In the genomic region with DNA sequence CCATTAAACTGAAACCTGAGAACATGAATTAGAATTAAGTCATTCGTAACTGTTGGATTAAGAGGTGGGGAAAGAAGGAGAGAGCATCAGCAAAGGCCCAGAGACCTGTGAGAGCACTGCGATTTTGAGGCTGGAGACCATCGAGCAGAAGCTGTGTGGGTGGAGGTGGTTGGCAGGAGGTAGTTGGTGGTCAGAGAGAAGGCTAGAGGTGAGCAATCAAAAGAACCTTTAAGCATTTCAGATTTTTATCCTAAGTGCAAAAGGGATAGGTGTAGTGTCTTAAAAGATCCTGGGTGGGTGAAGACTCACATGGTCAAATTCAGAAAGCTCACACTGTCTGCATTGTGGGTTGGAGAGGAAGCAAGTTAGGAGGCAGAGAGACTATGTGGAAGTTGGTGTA, we compare ENCODE assay signal across 22 cellular contexts.
DNase-seq lines count a peak whose midpoint lies in the region; ATAC-seq and TF ChIP-seq lines count a peak whose summit lies in the region.
"Had no signal": no experiment of that assay in that cellular context is flagged by ENCODE, and none has a peak within 500 bp of the region (broad histone marks: within the 10 kb centered on the region; RNA-seq: fewer than 3 reads in every experiment).

No MANE protein-coding gene starts in this region.

- no peak for DNase-seq in CD4-positive, CD25-positive, alpha-beta regulatory T cell
- DNase-seq in GM10266 (ENCODE audit: extremely low spot score) (peak; percentile 23), T-cell (no peak), substantia nigra (lab: John Stamatoyannopoulos, UW) (no peak), NCI-H2171 (lab: John Stamatoyannopoulos, UW) (no peak)
- no peak for DNase-seq in activated CD8-positive, alpha-beta T cell treated with anti-CD3 and anti-CD28 coated beads, Interleukin-2, amount 10 ng/mL, durations not matched to agents 7 days and 5 days
- DNase-seq in naive thymus-derived CD4-positive, alpha-beta T cell, result no peak
- DNase-seq: GDM1; H9; head of caudate nucleus; left cardiac atrium; mesendoderm; NCI-H1436 treated with DMSO at 0.1 percent for 48 hours; NCI-H748 treated with DMSO at 0.1 percent for 48 hours; stimulated activated CD8-positive, alpha-beta memory T cell treated with anti-CD3 and anti-CD28 coated beads, Interleukin-4, amount 100 ng/mL, for 48 hours; uterus had no signal

- H3K36me3 ChIP-seq in CD4-positive, CD25-positive, alpha-beta regulatory T cell (ENCODE audit: control insufficient read depth, insufficient read depth, low read length), result no peaks in the 10 kb centered on the region
- no peaks in the 10 kb centered on the region for H3K36me3 ChIP-seq in naive thymus-derived CD4-positive, alpha-beta T cell (ENCODE audit: control insufficient read depth in 2 of 3, insufficient read depth in 3 of 3, low read length in 3 of 3)
- H3K36me3 ChIP-seq: breast epithelium, prostate gland, uterus had no signal

- no peaks in the 10 kb centered on the region for H3K4me1 ChIP-seq in CD4-positive, CD25-positive, alpha-beta regulatory T cell (ENCODE audit: control insufficient read depth, insufficient read depth, low read length, poor library complexity, severe bottlenecking)
- H3K4me1 ChIP-seq in naive thymus-derived CD4-positive, alpha-beta T cell (ENCODE audit: control insufficient read depth in 2 of 2, insufficient read depth in 2 of 2, low read length in 2 of 2), result no peaks in the 10 kb centered on the region
- H3K4me1 ChIP-seq: breast epithelium, prostate gland, uterus had no signal

- peaks cover 6 to 34% (median 32%) of the 10 kb centered on the region in 4 donors for H3K4me1 Mint-ChIP-seq in CD4-positive, CD25-positive, alpha-beta regulatory T cell
- peaks cover 12% of the 10 kb centered on the region for H3K4me1 Mint-ChIP-seq in activated CD8-positive, alpha-beta T cell treated with anti-CD3 and anti-CD28 coated beads, Interleukin-2, amount 10 ng/mL, durations not matched to agents 7 days and 5 days (ENCODE audit: low read depth)
- H3K4me1 Mint-ChIP-seq in naive thymus-derived CD4-positive, alpha-beta T cell, result peaks cover 11 to 36% (median 23%) of the 10 kb centered on the region in 7 donors
- peaks cover 26 to 29% (median 26%) of the 10 kb centered on the region in 3 donors for H3K4me1 Mint-ChIP-seq in T-cell

- no peak overlapping the region for H3K4me3 ChIP-seq in CD4-positive, CD25-positive, alpha-beta regulatory T cell (ENCODE audit: low read depth, low read length)
- no peak overlapping the region for H3K4me3 ChIP-seq in naive thymus-derived CD4-positive, alpha-beta T cell (ENCODE audit: low read length)
- H3K4me3 ChIP-seq: breast epithelium, coronary artery, K562, prostate gland, uterus had no signal

- ATAC-seq in CD4-positive, CD25-positive, alpha-beta regulatory T cell (ENCODE audit: low read depth in 2 of 2), result no peak
- ATAC-seq in activated CD8-positive, alpha-beta T cell treated with anti-CD3 and anti-CD28 coated beads, Interleukin-2, amount 10 ng/mL, durations not matched to agents 7 days and 5 days, result no peak
- ATAC-seq in naive thymus-derived CD4-positive, alpha-beta T cell, result no peak
- no peak for ATAC-seq in T-cell (replicated peaks in 1 of 4)
- ATAC-seq: K562, left cardiac atrium had no signal

- POLR2A ChIA-PET in activated CD8-positive, alpha-beta T cell treated with anti-CD3 and anti-CD28 coated beads, Interleukin-2, amount 10 ng/mL, durations not matched to agents 7 days and 5 days (lab: Charles Lee), result no interaction called here
- POLR2A ChIA-PET in naive thymus-derived CD4-positive, alpha-beta T cell (lab: Charles Lee), result no interaction called here
- POLR2A ChIA-PET in T-cell (lab: Charles Lee), result no interaction called here

- no peak for TF ChIP-seq CTCF in GM10266 (IDR thresholded peaks at IDR 0.05; ENCODE audit: control insufficient read depth, insufficient read depth, low read depth, missing control alignments)

- H3K27ac Mint-ChIP-seq in CD4-positive, CD25-positive, alpha-beta regulatory T cell, result peak overlapping the region; percentile 58 to 78 (median 67)
- peak overlapping the region; percentile 7 for H3K27ac Mint-ChIP-seq in activated CD8-positive, alpha-beta T cell treated with anti-CD3 and anti-CD28 coated beads, Interleukin-2, amount 10 ng/mL, durations not matched to agents 7 days and 5 days
- H3K27ac Mint-ChIP-seq in naive thymus-derived CD4-positive, alpha-beta T cell, result peak overlapping the region in 5 of 9 donors; percentile 3 to 72 (median 49)
- H3K27ac Mint-ChIP-seq in T-cell, result peak overlapping the region in 1 of 2 donors; percentile 50

- no peaks in the 10 kb centered on the region for H3K27me3 ChIP-seq in CD4-positive, CD25-positive, alpha-beta regulatory T cell (ENCODE audit: control insufficient read depth, insufficient read depth, low read length)
- H3K27me3 ChIP-seq in naive thymus-derived CD4-positive, alpha-beta T cell (ENCODE audit: control insufficient read depth in 2 of 2, insufficient read depth in 2 of 2, low read length in 2 of 2), result no peaks in the 10 kb centered on the region
- H3K27me3 ChIP-seq: breast epithelium, uterus had no signal

- no peaks in the 10 kb centered on the region for H3K9me3 ChIP-seq in CD4-positive, CD25-positive, alpha-beta regulatory T cell (ENCODE audit: control insufficient read depth in 2 of 2, low read length in 2 of 2)
- H3K9me3 ChIP-seq in naive thymus-derived CD4-positive, alpha-beta T cell (ENCODE audit: control insufficient read depth in 2 of 3, low read length in 3 of 3), result no peaks in the 10 kb centered on the region
- H3K9me3 ChIP-seq: breast epithelium, prostate gland, uterus had no signal

- no peaks in the 10 kb centered on the region for H3K27me3 Mint-ChIP-seq in CD4-positive, CD25-positive, alpha-beta regulatory T cell
- H3K27me3 Mint-ChIP-seq in activated CD8-positive, alpha-beta T cell treated with anti-CD3 and anti-CD28 coated beads, Interleukin-2, amount 10 ng/mL, durations not matched to agents 7 days and 5 days (ENCODE audit: low read depth), result no peaks in the 10 kb centered on the region
- H3K27me3 Mint-ChIP-seq in naive thymus-derived CD4-positive, alpha-beta T cell, result no peaks in the 10 kb centered on the region
- H3K27me3 Mint-ChIP-seq in T-cell, result no peaks in the 10 kb centered on the region

- intact Hi-C loops in naive thymus-derived CD4-positive, alpha-beta T cell (cut with micrococcal nuclease), result no loop called here

- H3K4me3 Mint-ChIP-seq in CD4-positive, CD25-positive, alpha-beta regulatory T cell, result peak overlapping the region in 2 of 4 donors; percentile 35 to 41
- no peak overlapping the region for H3K4me3 Mint-ChIP-seq in activated CD8-positive, alpha-beta T cell treated with anti-CD3 and anti-CD28 coated beads, Interleukin-2, amount 10 ng/mL, durations not matched to agents 7 days and 5 days
- H3K4me3 Mint-ChIP-seq in naive thymus-derived CD4-positive, alpha-beta T cell, result no peak overlapping the region
- H3K4me3 Mint-ChIP-seq in T-cell, result no peak overlapping the region
- H3K4me3 Mint-ChIP-seq: H9, neural crest cell had no signal

- H3K27ac ChIP-seq in CD4-positive, CD25-positive, alpha-beta regulatory T cell (ENCODE audit: insufficient read depth, low read length, poor library complexity, severe bottlenecking), result no peak overlapping the region
- no peak overlapping the region for H3K27ac ChIP-seq in naive thymus-derived CD4-positive, alpha-beta T cell (ENCODE audit: low read depth, low read length)
- H3K27ac ChIP-seq in substantia nigra (ENCODE audit: low read depth, low read length, poor library complexity, severe bottlenecking), result no peak overlapping the region
- H3K27ac ChIP-seq: breast epithelium, coronary artery, prostate gland, RWPE1, uterus had no signal

- H3K36me3 Mint-ChIP-seq in CD4-positive, CD25-positive, alpha-beta regulatory T cell, result peaks cover 34% of the 10 kb centered on the region
- H3K36me3 Mint-ChIP-seq in activated CD8-positive, alpha-beta T cell treated with anti-CD3 and anti-CD28 coated beads, Interleukin-2, amount 10 ng/mL, durations not matched to agents 7 days and 5 days (ENCODE audit: low read depth), result peaks cover 10% of the 10 kb centered on the region
- H3K36me3 Mint-ChIP-seq in naive thymus-derived CD4-positive, alpha-beta T cell, result peaks cover 0 to 44% (median 27%) of the 10 kb centered on the region in 5 donors
- peaks cover 30% of the 10 kb centered on the region for H3K36me3 Mint-ChIP-seq in T-cell

- CTCF ChIA-PET in activated CD8-positive, alpha-beta T cell treated with anti-CD3 and anti-CD28 coated beads, Interleukin-2, amount 10 ng/mL, durations not matched to agents 7 days and 5 days (lab: Charles Lee), result no interaction called here
- CTCF ChIA-PET in naive thymus-derived CD4-positive, alpha-beta T cell (lab: Charles Lee), result no interaction called here
- CTCF ChIA-PET in T-cell (lab: Charles Lee), result no interaction called here

- H3K9me3 Mint-ChIP-seq in CD4-positive, CD25-positive, alpha-beta regulatory T cell, result peaks cover 0 to 1% (median 0%) of the 10 kb centered on the region in 7 donors
- H3K9me3 Mint-ChIP-seq in activated CD8-positive, alpha-beta T cell treated with anti-CD3 and anti-CD28 coated beads, Interleukin-2, amount 10 ng/mL, durations not matched to agents 7 days and 5 days (ENCODE audit: insufficient read depth), result no peaks in the 10 kb centered on the region
- peaks cover 0 to 3% (median 0%) of the 10 kb centered on the region in 11 donors for H3K9me3 Mint-ChIP-seq in naive thymus-derived CD4-positive, alpha-beta T cell
- no peaks in the 10 kb centered on the region for H3K9me3 Mint-ChIP-seq in T-cell
- H3K9me3 Mint-ChIP-seq: neural crest cell had no signal
